Comparison of ENCODE assay signal across 35 cellular contexts in the genomic region with DNA sequence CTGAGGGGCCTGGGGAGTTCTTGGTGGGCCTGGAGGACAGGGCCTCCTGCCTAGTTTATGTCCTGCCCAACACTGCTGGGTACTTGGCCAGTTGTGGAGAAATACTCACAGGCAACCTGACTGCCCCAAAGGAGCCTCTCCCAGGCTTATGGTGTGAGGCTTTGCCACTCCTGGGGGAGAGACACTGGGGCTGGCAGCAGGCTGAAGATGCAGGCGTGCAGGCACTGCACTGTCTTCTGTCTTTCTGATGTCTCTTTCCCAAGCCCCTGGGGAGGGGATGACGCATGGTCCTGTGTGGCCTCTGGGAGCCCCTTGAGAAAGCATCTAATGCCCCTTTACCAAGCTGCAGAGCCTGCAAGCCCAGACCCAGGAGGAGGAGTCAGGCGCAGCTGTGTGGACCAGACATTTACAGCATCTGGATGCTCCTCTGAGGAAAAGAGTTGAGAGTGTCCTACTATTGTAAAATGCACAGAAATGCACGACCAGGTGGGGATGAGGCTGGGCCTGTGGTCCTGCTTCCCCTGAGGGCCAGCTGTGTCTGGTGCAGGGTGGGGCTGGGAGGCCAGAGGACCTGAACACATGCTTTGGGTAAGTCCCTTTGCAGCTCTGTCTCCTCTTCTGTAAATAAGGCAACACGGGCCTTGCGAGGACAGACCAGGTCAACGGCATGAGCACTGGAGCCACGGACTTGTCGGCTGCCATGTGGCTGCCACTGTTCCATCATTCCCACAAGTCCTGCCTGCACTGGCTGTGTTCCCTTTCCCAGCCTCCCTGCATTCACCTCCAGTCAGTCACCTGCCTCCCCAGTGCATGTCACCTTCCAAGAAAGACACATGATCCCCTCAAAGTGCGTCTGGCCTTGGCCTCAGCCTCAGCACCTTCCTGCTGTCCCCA. TPM values are rescaled to one million over a fixed set of nuclear protein-coding genes. Genes with fewer than 3 reads are reported as not detected.
"Had no signal": no experiment of that assay in that cellular context is flagged by ENCODE, and none has a peak within 500 bp of the region (broad histone marks: within the 10 kb centered on the region; RNA-seq: fewer than 3 reads in every experiment).

No MANE protein-coding gene starts in this region.

- H3K4me3 ChIP-seq: ascending aorta, body of pancreas, breast epithelium, Peyer's patch had no signal

- H3K4me3 Mint-ChIP-seq: activated CD4-positive, alpha-beta T cell treated with anti-CD3 and anti-CD28 coated beads, Interleukin-2, amount 10 ng/mL, durations not matched to agents 24 days and 14 days; activated CD8-positive, alpha-beta T cell treated with anti-CD3 and anti-CD28 coated beads for 36 hours; activated naive CD8-positive, alpha-beta T cell treated with anti-CD3 and anti-CD28 coated beads for 36 hours; activated T-cell treated with anti-CD3 and anti-CD28 coated beads, Interleukin-2, amount 50 U/mL, for 4 hours; activated T-helper 1 cell treated with anti-CD3 and anti-CD28 coated beads, Interleukin-12 subunit alpha, Interleukin-12 subunit beta, Interleukin-2, Interleukin-4 antibody, amounts not matched to agents 30 ng/mL and 10 ng/mL and 1 ng/mL, durations not matched to agents 14 hours and 24 hours and 36 hours had no signal

- H3K4me2 ChIP-seq: KMS-11 had no signal

- H3K4me1 ChIP-seq: ascending aorta, body of pancreas, breast epithelium, Peyer's patch had no signal

- ATAC-seq: activated CD8-positive, alpha-beta T cell treated with anti-CD3 and anti-CD28 coated beads for 36 hours; activated T-cell treated with anti-CD3 and anti-CD28 coated beads, Interleukin-2, amount 50 U/mL, for 4 hours; body of pancreas; PC-3 had no signal

- H3K27ac ChIP-seq: ascending aorta, body of pancreas, breast epithelium, KMS-11, Peyer's patch had no signal

- H3K9me3 ChIP-seq: ascending aorta, body of pancreas, breast epithelium, Peyer's patch had no signal

- H3K36me3 Mint-ChIP-seq: activated naive CD8-positive, alpha-beta T cell treated with anti-CD3 and anti-CD28 coated beads for 36 hours had no signal

- H3K27me3 ChIP-seq: ascending aorta, body of pancreas, Peyer's patch had no signal

- H3K27ac Mint-ChIP-seq: activated CD4-positive, alpha-beta T cell treated with anti-CD3 and anti-CD28 coated beads, Interleukin-2, amount 10 ng/mL, durations not matched to agents 24 days and 14 days; activated CD8-positive, alpha-beta T cell treated with anti-CD3 and anti-CD28 coated beads for 36 hours; activated naive CD8-positive, alpha-beta T cell treated with anti-CD3 and anti-CD28 coated beads for 36 hours; activated T-helper 1 cell treated with anti-CD3 and anti-CD28 coated beads, Interleukin-12 subunit alpha, Interleukin-12 subunit beta, Interleukin-2, Interleukin-4 antibody, amounts not matched to agents 30 ng/mL and 10 ng/mL and 1 ng/mL, durations not matched to agents 14 hours and 24 hours and 36 hours had no signal

- H3K4me1 Mint-ChIP-seq: activated CD4-positive, alpha-beta T cell treated with anti-CD3 and anti-CD28 coated beads, Interleukin-2, amount 10 ng/mL, durations not matched to agents 24 days and 14 days; activated naive CD8-positive, alpha-beta T cell treated with anti-CD3 and anti-CD28 coated beads for 36 hours had no signal

- H3K36me3 ChIP-seq: ascending aorta, breast epithelium, Peyer's patch had no signal

- DNase-seq: activated CD4-positive, alpha-beta T cell treated with anti-CD3 and anti-CD28 coated beads, Interleukin-2, amount 10 ng/mL, durations not matched to agents 24 days and 14 days; activated CD4-positive, alpha-beta T cell treated with anti-CD3 and anti-CD28 coated beads, Interleukin-2, amount 50 U/mL, for 4 hours; activated CD8-positive, alpha-beta T cell treated with anti-CD3 and anti-CD28 coated beads for 36 hours; activated naive CD4-positive, alpha-beta T cell; activated naive CD4-positive, alpha-beta T cell treated with anti-CD3 and anti-CD28 coated beads, Interleukin-2, amount 50 U/mL, for 16 hours; activated naive CD8-positive, alpha-beta T cell treated with anti-CD3 and anti-CD28 coated beads for 36 hours; activated T-cell treated with anti-CD3 and anti-CD28 coated beads for 4 hours; activated T-cell treated with anti-CD3 and anti-CD28 coated beads, Interleukin-2, amount 50 U/mL, for 4 hours; amniotic stem cell; body of pancreas; caudate nucleus; cerebellar nuclear complex; MM.1S; MV-4-11; NCI-H1092; NCI-H1436 treated with DMSO at 0.1 percent for 48 hours; NCI-H1694 treated with DMSO at 0.1 percent for 48 hours; NCI-H2029; NCI-H345; NCI-H524 treated with DMSO at 0.1 percent for 48 hours; PC-3; RPMI8226; SIG-M5; SW 1271; T-helper 1 cell; T-helper 2 cell; T1000 had no signal

- H3K9ac ChIP-seq: KMS-11 had no signal

RNA-seq across cellular contexts. Expression of gene TMEM271, which starts 8.4 kb away (rescaled TPM):
- total RNA-seq: activated CD4-positive, alpha-beta T cell treated with anti-CD3 and anti-CD28 coated beads, Interleukin-2, amount 10 ng/mL, durations not matched to agents 24 days and 14 days; activated CD8-positive, alpha-beta T cell treated with anti-CD3 and anti-CD28 coated beads for 36 hours; activated naive CD8-positive, alpha-beta T cell treated with anti-CD3 and anti-CD28 coated beads for 36 hours; activated T-cell treated with anti-CD3 and anti-CD28 coated beads, Interleukin-2, amount 50 U/mL, for 4 hours; activated T-helper 1 cell treated with anti-CD3 and anti-CD28 coated beads, Interleukin-12 subunit alpha, Interleukin-12 subunit beta, Interleukin-2, Interleukin-4 antibody, amounts not matched to agents 30 ng/mL and 10 ng/mL and 1 ng/mL, durations not matched to agents 14 hours and 24 hours and 36 hours; ascending aorta; body of pancreas; breast epithelium; LHCN-M2; NCI-H460; PC-3; Peyer's patch; SK-MEL-5 had no signal

RNA-seq across cellular contexts. Expression of gene PDE6B, which starts 57.7 kb away (rescaled TPM):
- total RNA-seq: ascending aorta, NCI-H460, PC-3, SK-MEL-5 had no signal
